In genomic region chr6:134630468-134631180, GRCh38 we compare ENCODE assay signal across 12 cellular contexts.
DNase-seq lines count a peak whose midpoint lies in the region; ATAC-seq and TF ChIP-seq lines count a peak whose summit lies in the region.
"Had no signal": no experiment of that assay in that cellular context is flagged by ENCODE, and none has a peak within 500 bp of the region (broad histone marks: within the 10 kb centered on the region; RNA-seq: fewer than 3 reads in every experiment).

No MANE protein-coding gene starts in this region.

- H3K4ac ChIP-seq in mesenchymal stem cell (ENCODE audit: low read depth in 1 of 2, low read length in 2 of 2), result no peak overlapping the region

- H4K91ac ChIP-seq in mesenchymal stem cell (ENCODE audit: low read length), result no peak overlapping the region

- no peaks in the 10 kb centered on the region for H3K36me3 Mint-ChIP-seq in neural progenitor cell

- WGBS in mesenchymal stem cell, result 91% methylated on average over 10 of the region's 11 CpGs

- no peak overlapping the region for H3K18ac ChIP-seq in mesenchymal stem cell (ENCODE audit: low read depth in 1 of 2, low read length in 2 of 2)

- no peaks in the 10 kb centered on the region for H3K9me3 ChIP-seq in colonic mucosa
- H3K9me3 ChIP-seq in parathyroid adenoma (ENCODE audit: control insufficient read depth, low read length), result no peaks in the 10 kb centered on the region
- H3K9me3 ChIP-seq in mesenchymal stem cell (ENCODE audit: control insufficient read depth, low read length), result no peaks in the 10 kb centered on the region
- H3K9me3 ChIP-seq in neural progenitor cell (ENCODE audit: low read depth), result no peaks in the 10 kb centered on the region

- H3K9me3 Mint-ChIP-seq in neural progenitor cell, result no peaks in the 10 kb centered on the region

- H2BK15ac ChIP-seq in mesenchymal stem cell (ENCODE audit: low read depth, poor library complexity, severe bottlenecking), result no peak overlapping the region

- TF ChIP-seq CTCF in NB4 (IDR thresholded peaks at IDR 0.05; ENCODE audit: low read depth, low read length), result no peak
- no peak for TF ChIP-seq CTCF in colonic mucosa (IDR thresholded peaks at IDR 0.05)
- no peak for TF ChIP-seq CTCF in parathyroid adenoma (IDR thresholded peaks at IDR 0.05)
- TF ChIP-seq CTCF in neural progenitor cell (IDR thresholded peaks at IDR 0.05), result no peak

- H3K14ac ChIP-seq in mesenchymal stem cell (ENCODE audit: low read length in 2 of 2), result no peak overlapping the region

- peaks cover 5% of the 10 kb centered on the region for H3K27me3 Mint-ChIP-seq in neural progenitor cell (ENCODE audit: insufficient read depth, low read depth)

- no peak overlapping the region for H3K23ac ChIP-seq in mesenchymal stem cell (ENCODE audit: low read length in 2 of 2)

- no peak overlapping the region for H2BK12ac ChIP-seq in mesenchymal stem cell (ENCODE audit: low read length in 2 of 2)

- no peak overlapping the region for H2BK120ac ChIP-seq in mesenchymal stem cell (ENCODE audit: low read depth, low read length)

- H3K4me1 ChIP-seq in colonic mucosa (no peaks in the 10 kb centered on the region), parathyroid adenoma (no peaks in the 10 kb centered on the region), mesenchymal stem cell (ENCODE audit: control insufficient read depth, insufficient read depth, low read depth, low read length) (no peaks in the 10 kb centered on the region), neural progenitor cell (no peaks in the 10 kb centered on the region)

- no peak overlapping the region for H4K8ac ChIP-seq in mesenchymal stem cell (ENCODE audit: low read length)

- H3K9ac ChIP-seq in colonic mucosa (ENCODE audit: low read depth in 2 of 2, low read length in 2 of 2) (peak overlapping the region in 1 of 2 donors; percentile 13), parathyroid adenoma (no peak overlapping the region), mesenchymal stem cell (ENCODE audit: low read length) (no peak overlapping the region), neural progenitor cell (no peak overlapping the region)

- no peak for TF ChIP-seq POLR2A in NB4 (IDR thresholded peaks at IDR 0.05; ENCODE audit: extremely low read depth, insufficient read length)

- H4K20me1 ChIP-seq in neural progenitor cell (ENCODE audit: low read depth), result no peaks in the 10 kb centered on the region

- H3K4me3 ChIP-seq in NB4 (ENCODE audit: low read depth, low read length) (peak overlapping the region; percentile 3), colonic mucosa (no peak overlapping the region), parathyroid adenoma (ENCODE audit: low read depth, low read length) (no peak overlapping the region), mesenchymal stem cell (ENCODE audit: insufficient read depth in 1 of 2, low read depth in 1 of 2, low read length in 2 of 2) (no peak overlapping the region), neural progenitor cell (no peak overlapping the region)

- no peak overlapping the region for H3K4me3 Mint-ChIP-seq in neural progenitor cell

- H3K4me2 ChIP-seq in parathyroid adenoma (ENCODE audit: low read length) (no peak overlapping the region), mesenchymal stem cell (ENCODE audit: low read length, poor library complexity, severe bottlenecking) (no peak overlapping the region), neural progenitor cell (no peak overlapping the region)

- H3K79me2 ChIP-seq in parathyroid adenoma, result no peaks in the 10 kb centered on the region
- H3K79me2 ChIP-seq in neural progenitor cell (ENCODE audit: low read depth), result no peaks in the 10 kb centered on the region

- DNase-seq in NB4 (ENCODE audit: low read depth) (peak; percentile 81), colonic mucosa (peak; percentile 44), H4 (ENCODE audit: low spot score) (no peak), mesenchymal stem cell (no peak), neural progenitor cell (ENCODE audit: low spot score) (no peak), LoVo (ENCODE audit: low spot score) (no peak)
- DNase-seq: aorta, Calu3, NCI-H510A, retina had no signal

- H3K27ac Mint-ChIP-seq in neural progenitor cell, result no peak overlapping the region

- no peaks in the 10 kb centered on the region for H3K36me3 ChIP-seq in colonic mucosa
- no peaks in the 10 kb centered on the region for H3K36me3 ChIP-seq in parathyroid adenoma (ENCODE audit: control insufficient read depth, insufficient read depth, low read length)
- H3K36me3 ChIP-seq in mesenchymal stem cell (ENCODE audit: control insufficient read depth in 1 of 2, insufficient read depth in 2 of 2, low read depth in 1 of 2, low read length in 2 of 2), result no peaks in the 10 kb centered on the region
- H3K36me3 ChIP-seq in neural progenitor cell, result no peaks in the 10 kb centered on the region

- H2AK5ac ChIP-seq in mesenchymal stem cell (ENCODE audit: low read length, severe bottlenecking), result no peak overlapping the region

- no peak overlapping the region for H2BK5ac ChIP-seq in mesenchymal stem cell (ENCODE audit: low read depth, low read length, poor library complexity, severe bottlenecking)

- H3K27me3 ChIP-seq in colonic mucosa (no peaks in the 10 kb centered on the region), parathyroid adenoma (ENCODE audit: control insufficient read depth, insufficient read depth, low read length) (no peaks in the 10 kb centered on the region), mesenchymal stem cell (ENCODE audit: control insufficient read depth in 1 of 2, insufficient read depth in 1 of 2, low read length in 2 of 2) (no peaks in the 10 kb centered on the region), neural progenitor cell (no peaks in the 10 kb centered on the region)

- H2AFZ ChIP-seq in parathyroid adenoma (peak overlapping the region; percentile 38), mesenchymal stem cell (ENCODE audit: low read depth, low read length) (no peak overlapping the region), neural progenitor cell (replicated peaks) (no peak overlapping the region)

- ATAC-seq in GM18907 (IDR thresholded peaks at IDR 0.05; ENCODE audit: unreplicated experiment), result peak; percentile 53

- H3K27ac ChIP-seq in colonic mucosa (peak overlapping the region; percentile 10), parathyroid adenoma (no peak overlapping the region), mesenchymal stem cell (ENCODE audit: low read length, poor library complexity, severe bottlenecking) (no peak overlapping the region), neural progenitor cell (no peak overlapping the region)

- no peaks in the 10 kb centered on the region for H3K79me1 ChIP-seq in mesenchymal stem cell (replicated peaks; ENCODE audit: low read length, poor library complexity, severe bottlenecking)

- intact Hi-C loops in colonic mucosa (cut with DNase I), result loop anchor here (10.0 kb wide), 1 partner anchor 256 kb away; no protein-coding TSS in a partner anchor

- H3K4me1 Mint-ChIP-seq in neural progenitor cell, result no peaks in the 10 kb centered on the region

- no peaks in the 10 kb centered on the region for H3F3A ChIP-seq in neural progenitor cell (ENCODE audit: low read depth)

Comparison
In these comparisons a context has a peak if more than half of its experiments do, and no peak if none do; other contexts are left out.
1. DNase-seq: peak in NB4 (single experiment) and colonic mucosa (single experiment); none in H4 (single experiment), mesenchymal stem cell (single experiment), neural progenitor cell (single experiment) and LoVo (single experiment).